In genomic region chrY:13805736-13806067, GRCh38 we compare ENCODE assay signal across 15 cellular contexts.
"Had no signal": no experiment of that assay in that cellular context is flagged by ENCODE, and none has a peak within 500 bp of the region (broad histone marks: within the 10 kb centered on the region; RNA-seq: fewer than 3 reads in every experiment).

No MANE protein-coding gene starts in this region.

- ATAC-seq: foreskin keratinocyte, left cardiac atrium, mucosa of descending colon, psoas muscle, right cardiac atrium, upper lobe of right lung had no signal

- DNase-seq: activated B cell treated with CpG ODN at 0.5 μM for 24 hours; activated effector memory CD4-positive, alpha-beta T cell treated with Interleukin-2 at 50 U/mL for 16 hours; activated T-cell treated with anti-CD3 and anti-CD28 coated beads, Interleukin-2, amount 50 U/mL, for 1 hour; aorta; foreskin keratinocyte; left cardiac atrium; mucosa of descending colon; naive B cell; psoas muscle; right cardiac atrium; stimulated activated CD4-positive, alpha-beta T cell treated with anti-CD3 and anti-CD28 coated beads, Interleukin-4, amount 100 ng/mL, for 1 hour; SW 1271; T-helper 9 cell; upper lobe of right lung had no signal

- H3K27ac Mint-ChIP-seq: activated B cell treated with CpG ODN at 0.5 μM for 24 hours, naive B cell, neural progenitor cell had no signal

- H3K4me1 Mint-ChIP-seq: activated B cell treated with CpG ODN at 0.5 μM for 24 hours, naive B cell, neural progenitor cell had no signal

- H3K36me3 Mint-ChIP-seq: naive B cell, neural progenitor cell had no signal

- H3K27me3 Mint-ChIP-seq: activated B cell treated with CpG ODN at 0.5 μM for 24 hours, naive B cell had no signal

- H3K4me3 Mint-ChIP-seq: activated B cell treated with CpG ODN at 0.5 μM for 24 hours, naive B cell, neural progenitor cell had no signal

- H3K9me3 Mint-ChIP-seq: neural progenitor cell had no signal
